Comparison of ENCODE assay signal across 9 cellular contexts in genomic region chrX:12080265-12080664, GRCh38. TPM values are rescaled to one million over a fixed set of nuclear protein-coding genes. Genes with fewer than 3 reads are reported as not detected.
DNase-seq lines count a peak whose midpoint lies in the region; ATAC-seq and TF ChIP-seq lines count a peak whose summit lies in the region.
"Had no signal": no experiment of that assay in that cellular context is flagged by ENCODE, and none has a peak within 500 bp of the region (broad histone marks: within the 10 kb centered on the region; RNA-seq: fewer than 3 reads in every experiment).

No MANE protein-coding gene starts in this region.

- no peak overlapping the region for H3K14ac ChIP-seq in mesenchymal stem cell (ENCODE audit: low read length in 2 of 2)

- no peaks in the 10 kb centered on the region for H3K79me1 ChIP-seq in mesenchymal stem cell (replicated peaks; ENCODE audit: low read length, poor library complexity, severe bottlenecking)

- no peak overlapping the region for H3K27ac ChIP-seq in mesenchymal stem cell (ENCODE audit: low read length, poor library complexity, severe bottlenecking)

- WGBS in mesenchymal stem cell = no CpG with 5 or more reads among the region's 1 CpG

- no peak overlapping the region for H4K91ac ChIP-seq in mesenchymal stem cell (ENCODE audit: low read length)

- no peak overlapping the region for H3K4me2 ChIP-seq in mesenchymal stem cell (ENCODE audit: low read length, poor library complexity, severe bottlenecking)

- no peak overlapping the region for H3K23ac ChIP-seq in mesenchymal stem cell (ENCODE audit: low read length in 2 of 2)

- no peak for TF ChIP-seq POLR2A in NB4 (IDR thresholded peaks at IDR 0.05; ENCODE audit: extremely low read depth, insufficient read length)

- no peak overlapping the region for H2AK5ac ChIP-seq in mesenchymal stem cell (ENCODE audit: low read length, severe bottlenecking)

- no peaks in the 10 kb centered on the region for H3K4me1 ChIP-seq in mesenchymal stem cell (ENCODE audit: control insufficient read depth, insufficient read depth, low read depth, low read length)

- H3K18ac ChIP-seq in mesenchymal stem cell (ENCODE audit: low read depth in 1 of 2, low read length in 2 of 2) = no peak overlapping the region

- H2BK120ac ChIP-seq in mesenchymal stem cell (ENCODE audit: low read depth, low read length) = no peak overlapping the region

- ATAC-seq in HG03175 (IDR thresholded peaks at IDR 0.05; ENCODE audit: unreplicated experiment) (no peak), HG03342 (IDR thresholded peaks at IDR 0.05; ENCODE audit: unreplicated experiment) (no peak), GM21717 (IDR thresholded peaks at IDR 0.05; ENCODE audit: unreplicated experiment) (no peak)

- H4K8ac ChIP-seq in mesenchymal stem cell (ENCODE audit: low read length) = no peak overlapping the region

- no peak overlapping the region for H3K4me3 ChIP-seq in NB4 (ENCODE audit: low read depth, low read length)
- H3K4me3 ChIP-seq in astrocyte of the spinal cord (ENCODE audit: low read depth, low read length) = no peak overlapping the region
- H3K4me3 ChIP-seq in mesenchymal stem cell (ENCODE audit: insufficient read depth in 1 of 2, low read depth in 1 of 2, low read length in 2 of 2) = no peak overlapping the region

- H3K36me3 ChIP-seq in mesenchymal stem cell (ENCODE audit: control insufficient read depth in 1 of 2, insufficient read depth in 2 of 2, low read depth in 1 of 2, low read length in 2 of 2) = no peaks in the 10 kb centered on the region

- DNase-seq in NCI-H2171 treated with DMSO at 0.1 percent for 48 hours (lab: John Stamatoyannopoulos, UW) (peak; percentile 2), NCI-H2171 (lab: John Stamatoyannopoulos, UW) (no peak), NB4 (ENCODE audit: low read depth) (peak; percentile 29), astrocyte of the spinal cord (ENCODE audit: low read depth, low spot score) (peak; percentile 26), mesenchymal stem cell (peak; percentile 41)

- in situ Hi-C loops in astrocyte of the spinal cord (cut with HindIII; ENCODE audit: low sequenced_read_pairs) = no loop called here

- no peak overlapping the region for H3K9ac ChIP-seq in mesenchymal stem cell (ENCODE audit: low read length)

- no peak overlapping the region for H2BK12ac ChIP-seq in mesenchymal stem cell (ENCODE audit: low read length in 2 of 2)

- no peak overlapping the region for H2BK5ac ChIP-seq in mesenchymal stem cell (ENCODE audit: low read depth, low read length, poor library complexity, severe bottlenecking)

- no peak overlapping the region for H2BK15ac ChIP-seq in mesenchymal stem cell (ENCODE audit: low read depth, poor library complexity, severe bottlenecking)

- TF ChIP-seq CTCF in NB4 (IDR thresholded peaks at IDR 0.05; ENCODE audit: low read depth, low read length) (peak; percentile 32), astrocyte of the spinal cord (IDR thresholded peaks at IDR 0.05; ENCODE audit: low read depth, low read length) (peak; percentile 46)

- no peak overlapping the region for H3K4ac ChIP-seq in mesenchymal stem cell (ENCODE audit: low read depth in 1 of 2, low read length in 2 of 2)

- H3K27me3 ChIP-seq in mesenchymal stem cell (ENCODE audit: control insufficient read depth in 1 of 2, insufficient read depth in 1 of 2, low read length in 2 of 2) = peaks cover 0 to 10% of the 10 kb centered on the region in 2 experiments

- no peaks in the 10 kb centered on the region for H3K9me3 ChIP-seq in mesenchymal stem cell (ENCODE audit: control insufficient read depth, low read length)

- no peak overlapping the region for H2AFZ ChIP-seq in mesenchymal stem cell (ENCODE audit: low read depth, low read length)

RNA-seq across cellular contexts. Expression of gene FRMPD4, which starts 58.0 kb away (rescaled TPM):
- 0.03 TPM for polyA plus RNA-seq in mesenchymal stem cell (2013, experiment 1 of 2)
- 0.04 TPM for polyA plus RNA-seq in mesenchymal stem cell (2013, experiment 2 of 2)
- polyA plus RNA-seq: CD4-positive, CD25-positive, alpha-beta regulatory T cell had no signal
